Comparison of ENCODE assay signal across 11 cellular contexts in the genomic region with DNA sequence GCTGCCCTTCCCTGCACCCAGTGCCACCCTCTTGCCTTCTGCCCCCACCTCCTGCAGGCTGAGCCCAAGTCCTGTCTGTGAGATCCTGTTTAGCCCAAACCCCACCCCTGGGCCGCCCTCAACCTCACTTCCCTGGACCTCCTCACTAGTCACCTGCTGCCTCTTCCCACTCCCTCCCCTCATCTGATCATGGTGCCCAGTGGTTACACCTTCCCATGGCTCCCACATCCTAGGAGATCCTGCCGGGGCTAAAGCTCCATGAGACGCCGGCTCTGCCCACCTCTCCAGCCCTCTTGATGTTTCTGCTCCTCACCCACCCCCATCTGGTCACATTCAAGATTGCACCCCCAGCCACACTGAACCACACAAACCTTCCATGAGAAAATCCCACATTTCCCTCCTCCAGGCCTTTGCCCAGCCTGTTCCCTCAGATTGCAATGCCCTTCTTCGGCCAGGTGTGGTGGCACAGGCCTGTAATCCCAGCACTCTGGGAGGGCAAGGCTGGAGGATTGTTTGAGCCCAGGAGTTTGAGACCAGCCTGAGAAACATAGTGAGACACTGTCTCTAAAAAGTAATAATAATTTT. TPM values are rescaled to one million over a fixed set of nuclear protein-coding genes. Genes with fewer than 3 reads are reported as not detected.
DNase-seq lines count a peak whose midpoint lies in the region; ATAC-seq and TF ChIP-seq lines count a peak whose summit lies in the region.
"Had no signal": no experiment of that assay in that cellular context is flagged by ENCODE, and none has a peak within 500 bp of the region (broad histone marks: within the 10 kb centered on the region; RNA-seq: fewer than 3 reads in every experiment).

No MANE protein-coding gene starts in this region.

- no peaks in the 10 kb centered on the region for H3K79me2 ChIP-seq in PC-9 (ENCODE audit: low read depth)

- H3K4me2 ChIP-seq in PC-9: peak overlapping the region; percentile 82

- H4K20me1 ChIP-seq in PC-9 (ENCODE audit: insufficient read depth): no peaks in the 10 kb centered on the region

- no peak overlapping the region for H2AFZ ChIP-seq in PC-9

- no peaks in the 10 kb centered on the region for H3K27me3 ChIP-seq in PC-9 (ENCODE audit: insufficient read depth, low read depth)
- H3K27me3 ChIP-seq: heart left ventricle had no signal

- no peaks in the 10 kb centered on the region for H3K36me3 ChIP-seq in PC-9 (ENCODE audit: low read depth)

- POLR2A ChIA-PET in PC-9 (lab: Charles Lee; ENCODE audit: unreplicated experiment): no interaction called here

- H3K9me2 ChIP-seq in PC-9 (ENCODE audit: insufficient read depth): no peaks in the 10 kb centered on the region

- peaks cover 32% of the 10 kb centered on the region for H3K4me1 ChIP-seq in PC-9 (replicated peaks; ENCODE audit: insufficient read depth)

- TF ChIP-seq CTCF in GM13977 (IDR thresholded peaks at IDR 0.05; ENCODE audit: extremely low read depth, insufficient read depth, missing control alignments): peak; percentile 4
- peak; percentile 47; the same call in 1 of the 2 replicates for TF ChIP-seq CTCF in PC-9 (conservative IDR thresholded peaks at IDR 0.05)
- TF ChIP-seq CTCF in epithelial cell of proximal tubule (conservative IDR thresholded peaks at IDR 0.05; ENCODE audit: low read depth, low read length): peak; percentile 49

- BruUV-seq in PC-9 (replicated peaks; lab: Mats Ljungman, UMichigan): no TSS peak

- CTCF ChIA-PET in PC-9 (lab: Charles Lee): no interaction called here

- in situ Hi-C loops in GM13977 (cut with MboI; ENCODE audit: low pct_unique_long_range_greater_than_20kb, low sequenced_read_pairs, unreplicated experiment): no loop called here

- no peak for DNase-seq in GM13977 (ENCODE audit: low spot score)
- DNase-seq in PC-9: no peak
- DNase-seq in epithelial cell of proximal tubule (ENCODE audit: low read depth): no peak
- DNase-seq in posterior vena cava (ENCODE audit: low spot score): peak; percentile 52
- DNase-seq in mesenteric fat pad (ENCODE audit: low spot score): no peak
- DNase-seq in HUDEP-2 (lab: John Stamatoyannopoulos, UW; ENCODE audit: unreplicated experiment in 76 of 76): no peak
- no peak for DNase-seq in NCI-H187 treated with DMSO at 0.1 percent for 48 hours (lab: John Stamatoyannopoulos, UW)
- DNase-seq: NCI-H2029 treated with DMSO at 0.1 percent for 48 hours had no signal

- H3K4me3 ChIP-seq in PC-9 (no peak overlapping the region), epithelial cell of proximal tubule (ENCODE audit: low read depth, low read length) (no peak overlapping the region)
- H3K4me3 ChIP-seq: heart left ventricle had no signal

- H3K9me3 ChIP-seq in PC-9 (ENCODE audit: insufficient read depth, low read depth): no peaks in the 10 kb centered on the region
- H3K9me3 ChIP-seq: heart left ventricle had no signal

- H3F3A ChIP-seq in PC-9 (ENCODE audit: insufficient read depth, low read depth): peaks cover 23% of the 10 kb centered on the region

- no peak for ATAC-seq in HG03280 (IDR thresholded peaks at IDR 0.05; ENCODE audit: unreplicated experiment)
- ATAC-seq: sciatic nerve had no signal

- H3K27ac ChIP-seq in PC-9: peak overlapping the region; percentile 99
- H3K27ac ChIP-seq: heart left ventricle had no signal

- intact Hi-C loops in PC-9 (cut with micrococcal nuclease; ENCODE audit: unreplicated experiment) (no loop called here), posterior vena cava (cut with DNase I) (no loop called here)

RNA-seq across cellular contexts. Expression of a gene that starts 17.0 kb away (rescaled TPM):
- total RNA-seq in PC-9 (2021) (7.3 and 10.4 TPM in 2 replicates), epithelial cell of proximal tubule (15.1 and 21.3 TPM in 2 replicates), posterior vena cava (1 to 10 TPM in 1 of 2 donors, under 1 TPM in 1; 0.81 to 1.6 TPM), mesenteric fat pad (0.45 TPM)
